ENCODE assay signal across 22 cellular contexts in the genomic region with DNA sequence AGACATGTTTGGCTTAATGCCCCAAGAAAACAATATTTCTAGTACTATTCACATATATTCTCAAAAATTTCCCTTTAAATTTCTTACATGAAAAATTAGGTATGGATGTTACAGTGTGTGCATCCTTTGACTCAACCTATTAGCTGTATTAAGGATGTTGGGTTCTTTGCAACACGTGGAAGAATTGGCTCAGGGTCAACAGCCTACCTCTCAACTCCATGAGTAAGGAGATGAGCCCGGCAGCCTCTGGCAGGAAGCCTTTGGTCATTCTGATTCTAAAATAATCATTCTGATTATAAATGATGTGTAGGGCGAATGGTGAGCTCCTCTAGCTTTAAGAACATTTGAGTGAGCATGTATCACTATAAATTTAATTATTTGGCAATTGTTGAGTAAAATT.
"Had no signal": no experiment of that assay in that cellular context is flagged by ENCODE, and none has a peak within 500 bp of the region (broad histone marks: within the 10 kb centered on the region; RNA-seq: fewer than 3 reads in every experiment).

No MANE protein-coding gene starts in this region.

- H3K9me3 ChIP-seq: left lung, lower lobe of right lung, ovary, right lobe of liver, suprapubic skin, thoracic aorta, tibial artery, upper lobe of right lung had no signal

- H3K27ac ChIP-seq: left lung, lower lobe of right lung, ovary, right atrium auricular region, right lobe of liver, skin epidermis, suprapubic skin, thoracic aorta, tibial artery, upper lobe of right lung had no signal

- H3K36me3 ChIP-seq: left lung, lower lobe of right lung, ovary, right atrium auricular region, right lobe of liver, suprapubic skin, thoracic aorta, tibial artery, upper lobe of right lung had no signal

- H3K27me3 ChIP-seq: left lung, ovary, right atrium auricular region, right lobe of liver, suprapubic skin, tibial artery, upper lobe of right lung had no signal

- H3K4me1 ChIP-seq: left lung, lower lobe of right lung, right atrium auricular region, right lobe of liver, suprapubic skin, tibial artery, upper lobe of right lung had no signal

- DNase-seq: hippocampal formation; immature natural killer cell; kidney; left colon; left lung; lower lobe of right lung; mesendoderm; naive B cell; natural killer cell; ovary; right lobe of liver; stimulated activated CD4-positive, alpha-beta T cell treated with anti-CD3 and anti-CD28 coated beads, Interleukin-12 subunit alpha, Interleukin-12 subunit beta, amount 100 ng/mL, for 4 hours; stimulated activated CD4-positive, alpha-beta T cell treated with anti-CD3 and anti-CD28 coated beads, Interleukin-15, amount 100 ng/mL, for 24 hours; stimulated activated CD4-positive, alpha-beta T cell treated with anti-CD3 and anti-CD28 coated beads, Interleukin-4, amount 100 ng/mL, for 24 hours; stimulated activated naive CD4-positive, alpha-beta T cell; tibial artery; trophoblast cell; upper lobe of right lung had no signal

- H3K4me3 ChIP-seq: left lung, lower lobe of right lung, ovary, right atrium auricular region, right lobe of liver, skin epidermis, suprapubic skin, thoracic aorta, tibial artery, upper lobe of right lung had no signal
